In genomic region chr20:62143118-62143975, GRCh38 we compare ENCODE assay signal across 1 cellular context.
TF ChIP-seq lines count a peak whose summit lies in the region.

PSMA7 (minus strand) TSS chr20:62143394; CDS start chr20:62143303, 91 bp downstream.
SS18L1 (plus strand) TSS chr20:62143769; CDS start chr20:62143821, 52 bp downstream.

TF ChIP-seq in HepG2, 621 proteins besides CTCF, POLR2A, EP300 and RAD21 (continued from another document and continues in another):
- TF ChIP-seq ZBTB43 (CRISPR knock-in tag; conservative IDR thresholded peaks at IDR 0.05): 0 out of 2 replicates have a peak, but pooled peaks have one; percentile 16
- TF ChIP-seq ZNF562 (CRISPR knock-in tag; IDR thresholded peaks at IDR 0.05; ENCODE audit: borderline replicate concordance): no peak
- no peak for TF ChIP-seq ZNF142 (CRISPR knock-in tag; IDR thresholded peaks at IDR 0.05)
- no peak for TF ChIP-seq ZNF326 (CRISPR knock-in tag; IDR thresholded peaks at IDR 0.05; ENCODE audit: borderline replicate concordance)
- TF ChIP-seq NCOR1 (IDR thresholded peaks at IDR 0.05; ENCODE audit: borderline replicate concordance, low read length): no peak
- TF ChIP-seq KDM4B (CRISPR knock-in tag; IDR thresholded peaks at IDR 0.05): peak; percentile 82; the same call in 1 of the 2 replicates
- TF ChIP-seq ZNF276 (CRISPR knock-in tag; IDR thresholded peaks at IDR 0.05; ENCODE audit: low read depth): peak; percentile 41; the same call in 1 of the 2 replicates
- TF ChIP-seq CCAR2 (optimal IDR thresholded peaks at IDR 0.05; ENCODE audit: low read depth, low read length): no peak
- TF ChIP-seq THAP9 (CRISPR knock-in tag; IDR thresholded peaks at IDR 0.05; ENCODE audit: borderline replicate concordance): no peak
- peak; percentile 34 for TF ChIP-seq GATA4 (IDR thresholded peaks at IDR 0.05; ENCODE audit: borderline replicate concordance, low read depth)
- TF ChIP-seq ZNF337 (CRISPR knock-in tag; IDR thresholded peaks at IDR 0.05; ENCODE audit: borderline replicate concordance, low read depth): no peak
- TF ChIP-seq ZNF746 (CRISPR knock-in tag; IDR thresholded peaks at IDR 0.05): 0 out of 2 replicates have a peak, but pooled peaks have one; percentile 54
- no peak; the same call in 1 of the 2 replicates for TF ChIP-seq BRF2 (CRISPR knock-in tag; IDR thresholded peaks at IDR 0.05)
- no peak for TF ChIP-seq ZNF224 (CRISPR knock-in tag; IDR thresholded peaks at IDR 0.05)
- no peak for TF ChIP-seq ZNF879 (CRISPR knock-in tag; IDR thresholded peaks at IDR 0.05)
- no peak for TF ChIP-seq ZFP41 (CRISPR knock-in tag; IDR thresholded peaks at IDR 0.05; ENCODE audit: borderline replicate concordance)
- TF ChIP-seq LCORL (IDR thresholded peaks at IDR 0.05): no peak
- 0 out of 2 replicates have a peak, but pooled peaks have one; percentile 11 for TF ChIP-seq LCORL (CRISPR knock-in tag; IDR thresholded peaks at IDR 0.05)
- TF ChIP-seq ZBTB33 (CRISPR knock-in tag; IDR thresholded peaks at IDR 0.05): peak; percentile 34; the same call in 1 of the 2 replicates
- no peak for TF ChIP-seq MAFK (conservative IDR thresholded peaks at IDR 0.05 in 1 of 2, IDR thresholded peaks at IDR 0.05 in 1 of 2; ENCODE audit: low read length in 2 of 2)
- no peak for TF ChIP-seq ZNF605 (CRISPR knock-in tag; IDR thresholded peaks at IDR 0.05)
- no peak; the same call in 1 of the 2 replicates for TF ChIP-seq ZC3H4 (CRISPR knock-in tag; IDR thresholded peaks at IDR 0.05; ENCODE audit: borderline replicate concordance)
- TF ChIP-seq ARNT2 (CRISPR knock-in tag; IDR thresholded peaks at IDR 0.05; ENCODE audit: low read depth): peak; percentile 89
- TF ChIP-seq ZC3H13 (CRISPR knock-in tag; IDR thresholded peaks at IDR 0.05): peak; percentile 19
- peak; percentile 80 for TF ChIP-seq HOXA5 (CRISPR knock-in tag; IDR thresholded peaks at IDR 0.05)
- no peak for TF ChIP-seq NFRKB (IDR thresholded peaks at IDR 0.05)
- no peak for TF ChIP-seq ZBTB10 (CRISPR knock-in tag; IDR thresholded peaks at IDR 0.05; ENCODE audit: borderline replicate concordance)
- TF ChIP-seq RAD51 (IDR thresholded peaks at IDR 0.05; ENCODE audit: borderline replicate concordance): no peak
- TF ChIP-seq HHEX (CRISPR knock-in tag; IDR thresholded peaks at IDR 0.05): no peak
- no peak for TF ChIP-seq IRX3 (CRISPR knock-in tag; IDR thresholded peaks at IDR 0.05; ENCODE audit: borderline replicate concordance, low read depth)
- no peak for TF ChIP-seq ZNF616 (CRISPR knock-in tag; IDR thresholded peaks at IDR 0.05; ENCODE audit: low read depth)
- peak; percentile 56; the same call in 1 of the 2 replicates for TF ChIP-seq GFI1 (CRISPR knock-in tag; IDR thresholded peaks at IDR 0.05; ENCODE audit: borderline replicate concordance)
- TF ChIP-seq ZNF563 (CRISPR knock-in tag; IDR thresholded peaks at IDR 0.05): peak; percentile 69
- no peak for TF ChIP-seq ZNF33A (CRISPR knock-in tag; IDR thresholded peaks at IDR 0.05; ENCODE audit: borderline replicate concordance)
- TF ChIP-seq SNAPC5 (CRISPR knock-in tag; IDR thresholded peaks at IDR 0.05; ENCODE audit: borderline replicate concordance): no peak
- no peak for TF ChIP-seq ZBTB4 (CRISPR knock-in tag; IDR thresholded peaks at IDR 0.05; ENCODE audit: borderline replicate concordance)
- no peak; the same call in 1 of the 2 replicates for TF ChIP-seq SMAD9 (CRISPR knock-in tag; IDR thresholded peaks at IDR 0.05)
- TF ChIP-seq ZNF367 (CRISPR knock-in tag; IDR thresholded peaks at IDR 0.05; ENCODE audit: borderline replicate concordance): peak; percentile 52; the same call in 1 of the 2 replicates
